Comparison of ENCODE assay signal across 21 cellular contexts in genomic region chr3:139988472-139988871, GRCh38. TPM values are rescaled to one million over a fixed set of nuclear protein-coding genes. Genes with fewer than 3 reads are reported as not detected.
"Had no signal": no experiment of that assay in that cellular context is flagged by ENCODE, and none has a peak within 500 bp of the region (broad histone marks: within the 10 kb centered on the region; RNA-seq: fewer than 3 reads in every experiment).

No MANE protein-coding gene starts in this region.

- H3K4me3 ChIP-seq: colonic mucosa, esophagus squamous epithelium, gastrocnemius medialis, heart right ventricle, left lung, lower lobe of right lung had no signal

- H3K9me3 Mint-ChIP-seq: dendritic cell treated with granulocyte-macrophage colony-stimulating factor and Interleukin-4, amounts not matched to agents 40 ng/mL and 50 ng/mL, for 4 days had no signal

- H3K9me3 ChIP-seq: colonic mucosa, esophagus squamous epithelium, gastrocnemius medialis, heart right ventricle, left lung, lower lobe of right lung had no signal

- H3K4me3 Mint-ChIP-seq: dendritic cell treated with granulocyte-macrophage colony-stimulating factor and Interleukin-4, amounts not matched to agents 40 ng/mL and 50 ng/mL, for 4 days; naive thymus-derived CD4-positive, alpha-beta T cell had no signal

- H3K4me1 ChIP-seq: colonic mucosa, esophagus squamous epithelium, gastrocnemius medialis, left lung, lower lobe of right lung had no signal

- DNase-seq: colonic mucosa; cortex of kidney; effector CD4-positive, alpha-beta T cell; effector memory CD4-positive, alpha-beta T cell; esophagus squamous epithelium; foreskin fibroblast; foreskin melanocyte; gastrocnemius medialis; glutamatergic neuron; head of caudate nucleus; heart right ventricle; hippocampal formation; left cardiac atrium; left lung; left ventricle myocardium superior; lower lobe of right lung; mesenchymal stem cell; midbrain; naive thymus-derived CD4-positive, alpha-beta T cell had no signal

- H3K36me3 Mint-ChIP-seq: naive thymus-derived CD4-positive, alpha-beta T cell had no signal

- ATAC-seq: gastrocnemius medialis; heart right ventricle; left cardiac atrium; left lung; left ventricle myocardium superior; lower lobe of right lung; naive thymus-derived CD4-positive, alpha-beta T cell had no signal

- H3K27ac Mint-ChIP-seq: dendritic cell treated with granulocyte-macrophage colony-stimulating factor and Interleukin-4, amounts not matched to agents 40 ng/mL and 50 ng/mL, for 4 days; naive thymus-derived CD4-positive, alpha-beta T cell had no signal

- H3K36me3 ChIP-seq: colonic mucosa, esophagus squamous epithelium, gastrocnemius medialis, heart right ventricle, left lung, lower lobe of right lung had no signal

- H3K27me3 ChIP-seq: colonic mucosa, esophagus squamous epithelium, gastrocnemius medialis, left lung had no signal

- H3K27ac ChIP-seq: colonic mucosa, esophagus squamous epithelium, gastrocnemius medialis, heart right ventricle, left lung, lower lobe of right lung had no signal

RNA-seq across cellular contexts. Expression of gene CLSTN2, which starts 53.5 kb away (rescaled TPM):
- total RNA-seq: mononuclear cell had no signal
- polyA plus RNA-seq: naive thymus-derived CD4-positive, alpha-beta T cell had no signal
